ENCODE assay signal across 15 cellular contexts in genomic region chr3:71573181-71573580, GRCh38. TPM values are rescaled to one million over a fixed set of nuclear protein-coding genes. Genes with fewer than 3 reads are reported as not detected.
A peak's percentile ranks its signal among the peaks of the same experiment; 100 is the strongest.
DNase-seq lines count a peak whose midpoint lies in the region; ATAC-seq, FAIRE-seq and TF ChIP-seq lines count a peak whose summit lies in the region.
"Had no signal": no experiment of that assay in that cellular context is flagged by ENCODE, and none has a peak within 500 bp of the region (broad histone marks: within the 10 kb centered on the region; RNA-seq: fewer than 3 reads in every experiment).

No MANE protein-coding gene starts in this region.

- H3K4me3 Mint-ChIP-seq in MCF 10A (ENCODE audit: unreplicated experiment), result no peak overlapping the region
- H3K4me3 Mint-ChIP-seq: CD4-positive, CD25-positive, alpha-beta regulatory T cell had no signal

- no peaks in the 10 kb centered on the region for H4K20me1 ChIP-seq in OCI-LY1 (ENCODE audit: insufficient read depth, low read length)
- H4K20me1 ChIP-seq in H1 (replicated peaks in 1 of 2; ENCODE audit: control insufficient read depth in 1 of 2, insufficient read depth in 2 of 2, low read length in 2 of 2), result no peaks in the 10 kb centered on the region

- no peak overlapping the region for H3K18ac ChIP-seq in H1 (ENCODE audit: extremely low read depth, low read length)

- no peak for TF ChIP-seq EP300 in H1 (IDR thresholded peaks at IDR 0.05; ENCODE audit: borderline replicate concordance in 1 of 2, low read depth in 2 of 2, low read length in 2 of 2)

- no peak overlapping the region for H2AK5ac ChIP-seq in H1 (ENCODE audit: low read depth, low read length)

- H3K4me3 ChIP-seq in breast epithelium, result peak overlapping the region in 1 of 3 donors; percentile 8
- H3K4me3 ChIP-seq in OCI-LY1 (ENCODE audit: low read depth, low read length, poor library complexity, severe bottlenecking), result peak overlapping the region; percentile 5
- H3K4me3 ChIP-seq in H1 (ENCODE audit: extremely low read depth in 1 of 4, insufficient read depth in 2 of 4, low read depth in 3 of 4, low read length in 4 of 4), result no peak overlapping the region
- H3K4me3 ChIP-seq in BE2C (ENCODE audit: low read depth, low read length), result no peak overlapping the region
- H3K4me3 ChIP-seq: BLaER1 treated with 17β-estradiol and CSF1 and Interleukin-3, amounts not matched to agents 10 nM and 100 nM; GM12878 had no signal

- no peaks in the 10 kb centered on the region for H3K27me3 ChIP-seq in breast epithelium
- no peaks in the 10 kb centered on the region for H3K27me3 ChIP-seq in OCI-LY1 (ENCODE audit: insufficient read depth, low read length)
- no peaks in the 10 kb centered on the region for H3K27me3 ChIP-seq in H1 (replicated peaks in 1 of 4; ENCODE audit: control insufficient read depth in 3 of 4, extremely low read depth in 1 of 4, insufficient read depth in 3 of 4, low read length in 3 of 4)
- no peaks in the 10 kb centered on the region for H3K27me3 ChIP-seq in BE2C

- H3F3A ChIP-seq in OCI-LY1 (ENCODE audit: insufficient read depth, low read length), result no peaks in the 10 kb centered on the region

- no peak overlapping the region for H4K91ac ChIP-seq in H1 (replicated peaks; ENCODE audit: insufficient read length, low read length)

- H4K5ac ChIP-seq in H1 (ENCODE audit: insufficient read length, low read depth, low read length), result no peak overlapping the region

- TF ChIP-seq CTCF in breast epithelium (IDR thresholded peaks at IDR 0.05) (no peak), MCF 10A (IDR thresholded peaks at IDR 0.05; ENCODE audit: unreplicated experiment) (no peak), OCI-LY1 (IDR thresholded peaks at IDR 0.05; ENCODE audit: low read length) (no peak), H1 (IDR thresholded peaks at IDR 0.05; ENCODE audit: control extremely low read depth in 1 of 3, insufficient read depth in 1 of 3, low read depth in 1 of 3, low read length in 3 of 3) (no peak), BE2C (IDR thresholded peaks at IDR 0.05; ENCODE audit: low read depth, low read length) (no peak)

- no peak overlapping the region for H4K8ac ChIP-seq in H1 (ENCODE audit: extremely low read depth, insufficient read depth, low read length)

- H2AFZ ChIP-seq in OCI-LY1 (ENCODE audit: low read length) (no peak overlapping the region), H1 (ENCODE audit: low read length) (no peak overlapping the region)

- CTCF ChIA-PET in MCF 10A (lab: Yijun Ruan, JAX), result interaction anchor here (0.8 to 1.1 kb wide), 2 partner anchors 11 to 176 kb away, joined by 3 to 4 read pairs; no protein-coding TSS in a partner anchor
- CTCF ChIA-PET in H1 (lab: Charles Lee; ENCODE audit: partially characterized antibody), result interaction anchor here (0.6 to 2.0 kb wide), 4 partner anchors 12 to 63 kb away, joined by 3 to 8 read pairs (median 3); no protein-coding TSS in a partner anchor

- H2BK120ac ChIP-seq in H1 (replicated peaks; ENCODE audit: low read depth, low read length), result no peak overlapping the region

- H3K9me2 ChIP-seq in OCI-LY1 (ENCODE audit: low read depth, low read length), result no peaks in the 10 kb centered on the region

- H3K27ac ChIP-seq in breast epithelium, result peak overlapping the region; percentile 36 to 99
- H3K27ac ChIP-seq in OCI-LY1 (ENCODE audit: low read depth, low read length, poor library complexity, severe bottlenecking), result peak overlapping the region; percentile 98
- no peak overlapping the region for H3K27ac ChIP-seq in H1 (ENCODE audit: low read depth, low read length)
- H3K27ac ChIP-seq: BLaER1 treated with 17β-estradiol and CSF1 and Interleukin-3, amounts not matched to agents 10 nM and 100 nM; HL-60 had no signal

- 66% methylated on average over 5 of the region's 5 CpGs; no CpG with 5 or more reads in 1 of the 2 experiments for WGBS in H1 (ENCODE audit: extremely low coverage in 1 of 2, insufficient coverage in 1 of 2, insufficient read length in 1 of 2, insufficient replicate concordance in 2 of 2, low coverage in 1 of 2, low lambda C conversion rate in 2 of 2, missing lambda C conversion rate in 1 of 2), 2 experiments

- H3K14ac ChIP-seq in H1 (ENCODE audit: insufficient read length), result no peak overlapping the region

- H2BK5ac ChIP-seq in H1 (ENCODE audit: low read depth, low read length), result no peak overlapping the region

- no peaks in the 10 kb centered on the region for H3K27me3 Mint-ChIP-seq in MCF 10A (ENCODE audit: insufficient read depth, unreplicated experiment)

- no peak overlapping the region for H2BK15ac ChIP-seq in H1 (ENCODE audit: low read length)

- H3K4me1 Mint-ChIP-seq in MCF 10A (ENCODE audit: insufficient read depth, unreplicated experiment), result peaks cover 22% of the 10 kb centered on the region

- H3K27ac Mint-ChIP-seq in MCF 10A (ENCODE audit: low read depth, unreplicated experiment), result no peak overlapping the region
- H3K27ac Mint-ChIP-seq: CD4-positive, CD25-positive, alpha-beta regulatory T cell had no signal

- no peaks in the 10 kb centered on the region for H3K79me1 ChIP-seq in H1 (ENCODE audit: low read depth, low read length)

- no peak for DNase-seq in breast epithelium (ENCODE audit: low spot score in 2 of 2)
- DNase-seq in MCF 10A (ENCODE audit: unreplicated experiment), result no peak
- no peak for DNase-seq in H1 (ENCODE audit: low read depth in 1 of 2, low spot score in 2 of 2)
- no peak for DNase-seq in GM19240 (ENCODE audit: insufficient read length, low spot score)
- DNase-seq in BE2C, result no peak
- DNase-seq: 8988T; AML-193; CD4-positive, CD25-positive, alpha-beta regulatory T cell; DMS 273 treated with DMSO at 0.1 percent for 48 hours had no signal

- H3K36me3 ChIP-seq in breast epithelium (no peaks in the 10 kb centered on the region), OCI-LY1 (ENCODE audit: insufficient read depth, low read length) (peaks cover 52% of the 10 kb centered on the region; the same call in 1 of the 2 replicates), H1 (ENCODE audit: control insufficient read depth in 2 of 4, insufficient read depth in 4 of 4, low read length in 3 of 4) (no peaks in the 10 kb centered on the region), BE2C (no peaks in the 10 kb centered on the region)
- H3K36me3 ChIP-seq: BLaER1 treated with 17β-estradiol and CSF1 and Interleukin-3, amounts not matched to agents 10 nM and 100 nM had no signal

- peak overlapping the region; percentile 47 for H3K4me2 ChIP-seq in OCI-LY1 (ENCODE audit: low read length)
- peak overlapping the region in 1 of 2 experiments; percentile 50; a peak in 2 of 4 replicates for H3K4me2 ChIP-seq in H1 (ENCODE audit: insufficient read depth in 1 of 2, low read depth in 2 of 2, low read length in 2 of 2)
- H3K4me2 ChIP-seq: BLaER1 treated with 17β-estradiol and CSF1 and Interleukin-3, amounts not matched to agents 10 nM and 100 nM had no signal

- BruUV-seq in MCF 10A (replicated peaks; lab: Mats Ljungman, UMichigan), result no TSS peak

- POLR2A ChIA-PET in MCF 10A (lab: Yijun Ruan, JAX), result interaction anchor here (1.0 to 1.5 kb wide), 4 partner anchors 10 to 36 kb away, joined by 3 to 7 read pairs (median 4); partner anchors contain the start of gene FOXP1
- POLR2A ChIA-PET in H1 (lab: Charles Lee; ENCODE audit: partially characterized antibody), result interaction anchor here (0.9 to 1.3 kb wide), 3 partner anchors 10 to 12 kb away, joined by 3 to 6 read pairs (median 5); partner anchors contain the start of gene FOXP1

- H3K56ac ChIP-seq in H1 (replicated peaks; ENCODE audit: insufficient read length, low read depth, low read length), result no peak overlapping the region

- peak; percentile 75 for FAIRE-seq in H1 (lab: Jason Lieb, UNC)
- FAIRE-seq: GM12878, GM18507 had no signal

- no peak overlapping the region for H2BK12ac ChIP-seq in H1 (ENCODE audit: low read depth, low read length)

- H2BK20ac ChIP-seq in H1 (ENCODE audit: low read length), result no peak overlapping the region

- H3K36me3 Mint-ChIP-seq in MCF 10A (ENCODE audit: insufficient read depth, unreplicated experiment), result peaks cover 3% of the 10 kb centered on the region

- H3K4me1 ChIP-seq in breast epithelium (no peaks in the 10 kb centered on the region), OCI-LY1 (ENCODE audit: insufficient read depth, low read length, severe bottlenecking) (peaks cover 100% of the 10 kb centered on the region), H1 (replicated peaks in 1 of 4; ENCODE audit: control insufficient read depth in 3 of 4, insufficient read depth in 4 of 4, low read length in 3 of 4) (peaks cover 0 to 5% (median 3%) of the 10 kb centered on the region in 4 experiments; a peak in 2 of 7 replicates), BE2C (no peaks in the 10 kb centered on the region)

- H3K9me3 ChIP-seq in breast epithelium (no peaks in the 10 kb centered on the region), OCI-LY1 (ENCODE audit: low read length) (no peaks in the 10 kb centered on the region), H1 (ENCODE audit: insufficient read depth in 2 of 2, low read depth in 1 of 2, low read length in 1 of 2) (no peaks in the 10 kb centered on the region), BE2C (no peaks in the 10 kb centered on the region)
- H3K9me3 ChIP-seq: BLaER1 treated with 17β-estradiol and CSF1 and Interleukin-3, amounts not matched to agents 10 nM and 100 nM had no signal

- no peak overlapping the region for H3K4ac ChIP-seq in H1 (replicated peaks; ENCODE audit: insufficient read length, low read depth, low read length)

- H3K9ac ChIP-seq in OCI-LY1 (ENCODE audit: low read length) (peak overlapping the region; percentile 40; the same call in 1 of the 2 replicates), H1 (replicated peaks in 1 of 4; ENCODE audit: extremely low read depth in 1 of 4, low read depth in 3 of 4, low read length in 3 of 4) (no peak overlapping the region)
- H3K9ac ChIP-seq: BLaER1 treated with 17β-estradiol and CSF1 and Interleukin-3, amounts not matched to agents 10 nM and 100 nM had no signal

- peaks cover 87% of the 10 kb centered on the region for H3K79me2 ChIP-seq in OCI-LY1 (ENCODE audit: insufficient read depth, low read length)
- H3K79me2 ChIP-seq in H1 (ENCODE audit: control insufficient read depth in 1 of 2, insufficient read depth in 2 of 2, low read length in 2 of 2), result no peaks in the 10 kb centered on the region

- H3K9me3 Mint-ChIP-seq in MCF 10A (ENCODE audit: unreplicated experiment), result no peaks in the 10 kb centered on the region
- H3K9me3 Mint-ChIP-seq: CD4-positive, CD25-positive, alpha-beta regulatory T cell had no signal

- no peaks in the 10 kb centered on the region for H3K23me2 ChIP-seq in H1 (ENCODE audit: low read depth, low read length)

- no peak overlapping the region for H3K23ac ChIP-seq in H1 (ENCODE audit: insufficient read length)

- no peak for ATAC-seq in GM21529 (IDR thresholded peaks at IDR 0.05; ENCODE audit: unreplicated experiment)
- ATAC-seq: GM12878 had no signal

- no peak for TF ChIP-seq RAD21 in H1 (IDR thresholded peaks at IDR 0.05 in 1 of 2, conservative IDR thresholded peaks at IDR 0.05 in 1 of 2; ENCODE audit: low read depth in 2 of 2, low read length in 2 of 2)

- TF ChIP-seq POLR2A in breast epithelium (IDR thresholded peaks at IDR 0.05) (no peak), H1 (IDR thresholded peaks at IDR 0.05; ENCODE audit: control extremely low read depth in 1 of 2, low read depth in 2 of 2, low read length in 2 of 2) (no peak)

- intact Hi-C loops in breast epithelium (cut with DNase I; ENCODE audit: low total_unique reads), result no loop called here
- intact Hi-C loops in MCF 10A (cut with micrococcal nuclease), result no loop called here

RNA-seq across cellular contexts. Expression of gene FOXP1, which starts 10.3 kb away (rescaled TPM):
- total RNA-seq in breast epithelium, result 100 to 1,000 TPM in 2 of 3 donors, 10 to 100 TPM in 1; 61.9 to 267 (median 146) TPM
- 49.0 and 51.1 TPM in 2 replicates for total RNA-seq in MCF 10A (2022)
- total RNA-seq in H1 (2021; fragmentation: NEBNext Ultra II Directional; extraction: Animal tissue kit (Norgen Biotek cat#: 25700)), result 24.6 and 25.4 TPM in 2 replicates
- polyA plus RNA-seq in H1 (2011; rRNA removed), result 11.6 and 13.9 TPM in 2 replicates
- 11.7 TPM for polyA plus RNA-seq in H1 (2011; cell fraction: cytosol; rRNA removed)
- polyA plus RNA-seq in H1 (2011; cell fraction: nucleus; rRNA removed), result 29.3 TPM
- 13.6 to 16.2 TPM (median 15.2 TPM) in 4 replicates for polyA plus RNA-seq in H1 (2012, experiment 1 of 2)
- polyA plus RNA-seq in H1 (2012, experiment 2 of 2), result 1.6 TPM
- polyA plus RNA-seq in H1 (2013, experiment 1 of 2), result 23.2 TPM
- 20.2 TPM for polyA plus RNA-seq in H1 (2013, experiment 2 of 2)
- 80.5 and 88.9 TPM in 2 replicates for polyA minus RNA-seq in H1 (2011; rRNA and poly(A)+ RNA removed)
- 37.4 TPM for polyA minus RNA-seq in H1 (2011; cell fraction: cytosol; rRNA and poly(A)+ RNA removed)
- polyA minus RNA-seq in H1 (2011; cell fraction: nucleus; rRNA and poly(A)+ RNA removed), result 242 TPM
- 5.4 TPM for polyA plus RNA-seq in BE2C (2012; ENCODE audit: insufficient read depth, insufficient read length, low read depth)
